13 cellular contexts compared by ENCODE assay signal in the genomic region with DNA sequence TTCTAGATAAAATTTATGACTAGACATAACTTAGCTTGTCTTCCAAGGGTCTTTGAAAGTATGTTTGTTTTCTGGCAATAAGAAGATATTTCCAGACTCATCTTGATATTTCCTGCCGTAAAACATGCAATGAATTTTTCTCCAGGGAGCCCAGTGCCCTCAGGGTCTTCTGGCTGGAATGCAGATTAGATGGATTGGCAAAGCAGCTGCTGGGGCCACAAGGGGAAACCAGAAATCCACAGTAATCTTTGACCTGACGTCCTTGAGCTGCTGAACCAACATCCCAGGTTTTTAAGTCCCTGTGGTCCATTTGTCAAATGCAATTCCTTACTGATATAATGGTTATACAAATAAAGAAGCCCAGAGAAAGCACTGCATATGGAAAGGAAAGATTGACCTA.
DNase-seq lines count a peak whose midpoint lies in the region; ATAC-seq and TF ChIP-seq lines count a peak whose summit lies in the region.
"Had no signal": no experiment of that assay in that cellular context is flagged by ENCODE, and none has a peak within 500 bp of the region (broad histone marks: within the 10 kb centered on the region; RNA-seq: fewer than 3 reads in every experiment).

No MANE protein-coding gene starts in this region.

- H3K9me3 Mint-ChIP-seq in type B pancreatic cell = peaks cover 4% of the 10 kb centered on the region

- peak overlapping the region; percentile 33 for H3K27ac Mint-ChIP-seq in type B pancreatic cell

- TF ChIP-seq CTCF in type B pancreatic cell (conservative IDR thresholded peaks at IDR 0.05) (no peak), body of pancreas (IDR thresholded peaks at IDR 0.05) (no peak)

- no peaks in the 10 kb centered on the region for H3K27me3 Mint-ChIP-seq in type B pancreatic cell

- no peak overlapping the region for H3K4me3 ChIP-seq in body of pancreas
- H3K4me3 ChIP-seq: adrenal gland, GM12878, pancreas had no signal

- in situ Hi-C loops in SK-MEL-5 (cut with HindIII; ENCODE audit: low pct_unique_long_range_greater_than_20kb, low sequenced_read_pairs) = no loop called here

- no peaks in the 10 kb centered on the region for H3K4me1 ChIP-seq in body of pancreas

- no peak overlapping the region for H3K27ac ChIP-seq in body of pancreas
- no peak overlapping the region for H3K27ac ChIP-seq in caudate nucleus (ENCODE audit: low read depth, low read length)
- H3K27ac ChIP-seq: adrenal gland, pancreas had no signal

- H3K36me3 Mint-ChIP-seq in type B pancreatic cell = peaks cover 8% of the 10 kb centered on the region

- intact Hi-C loops in cardiac septum (cut with DNase I) (no loop called here), left ventricle myocardium superior (cut with micrococcal nuclease) (no loop called here), body of pancreas (cut with DNase I) (no loop called here)

- DNase-seq in cardiac septum (ENCODE audit: low spot score) (peak; percentile 41), left ventricle myocardium superior (no peak), SK-MEL-5 (ENCODE audit: low read depth, low spot score) (peak; percentile 90), iPS-NIHi11 (ENCODE audit: low spot score) (peak; percentile 31), type B pancreatic cell (ENCODE audit: extremely low spot score, unreplicated experiment) (no peak), body of pancreas (no peak), caudate nucleus (lab: John Stamatoyannopoulos, UW) (no peak), NCI-H774 (lab: John Stamatoyannopoulos, UW) (no peak)
- DNase-seq: activated CD4-positive, alpha-beta T cell treated with anti-CD3 and anti-CD28 coated beads for 1 hour; activated T-cell treated with anti-CD3 and anti-CD28 coated beads for 4 hours; pancreas had no signal

- WGBS in body of pancreas, 2 donors = 70 to 71% methylated on average over 2 of the region's 2 CpGs

- H3K36me3 ChIP-seq in body of pancreas (replicated peaks in 1 of 2; ENCODE audit: insufficient read depth in 1 of 2, low read depth in 2 of 2) = no peaks in the 10 kb centered on the region
- H3K36me3 ChIP-seq: adrenal gland, pancreas had no signal

- H3K4me1 Mint-ChIP-seq in type B pancreatic cell (ENCODE audit: unreplicated experiment) = peaks cover 9% of the 10 kb centered on the region

- ATAC-seq in left ventricle myocardium superior (no peak), body of pancreas (no peak)
- ATAC-seq: GM12878, pancreas had no signal

- no peak for TF ChIP-seq POLR2A in body of pancreas (IDR thresholded peaks at IDR 0.05)

- H3K9me3 ChIP-seq in body of pancreas = no peaks in the 10 kb centered on the region
- H3K9me3 ChIP-seq: adrenal gland, pancreas had no signal

- H3K4me3 Mint-ChIP-seq in type B pancreatic cell = peak overlapping the region; percentile 48

- no peaks in the 10 kb centered on the region for H3K27me3 ChIP-seq in body of pancreas
- H3K27me3 ChIP-seq: adrenal gland, pancreas had no signal

Comparison
In these comparisons a context has a peak if more than half of its experiments do, and no peak if none do; other contexts are left out.
1. DNase-seq: peak in cardiac septum (single experiment), SK-MEL-5 (single experiment) and iPS-NIHi11 (single experiment); none in left ventricle myocardium superior (single experiment), type B pancreatic cell (single experiment), body of pancreas (0 of 4), caudate nucleus (0 of 61) and NCI-H774 (single experiment).